8 cellular contexts compared by ENCODE assay signal in the genomic region with DNA sequence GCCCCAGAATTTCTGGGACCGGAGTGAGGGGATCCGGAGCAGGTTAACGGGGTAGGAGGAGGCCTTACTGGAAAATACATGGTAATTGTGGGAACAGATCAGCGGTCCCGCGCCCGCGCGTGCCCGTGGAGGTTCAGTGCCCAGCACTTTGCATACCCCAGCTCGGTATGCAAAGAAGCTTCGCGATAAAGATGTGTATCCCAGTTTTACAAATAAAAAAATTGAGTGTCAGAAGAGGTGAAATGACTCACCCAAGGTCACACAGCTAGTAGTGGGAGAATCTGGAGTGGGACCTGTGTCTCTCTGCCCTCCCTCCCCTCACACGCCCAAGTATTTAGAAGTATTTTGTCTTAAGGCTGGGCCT. TPM values are rescaled to one million over a fixed set of nuclear protein-coding genes. Genes with fewer than 3 reads are reported as not detected.
DNase-seq lines count a peak whose midpoint lies in the region; ATAC-seq, FAIRE-seq and TF ChIP-seq lines count a peak whose summit lies in the region.

No MANE protein-coding gene starts in this region.

- H3K9ac ChIP-seq in skeletal muscle tissue (ENCODE audit: low read depth in 1 of 3, low read length in 3 of 3) = peak overlapping the region; percentile 54 to 78 (median 72)

- H3K4me3 ChIP-seq in GM23338 (peak overlapping the region; percentile 86), SJSA1 (peak overlapping the region; percentile 96), iPS-11a (ENCODE audit: low read depth, low read length) (peak overlapping the region; percentile 66), skeletal muscle tissue (ENCODE audit: low read length in 3 of 3) (peak overlapping the region; percentile 66 to 80 (median 74))

- H3K4me2 ChIP-seq in GM23338 = peak overlapping the region; percentile 92

- no peak overlapping the region for H3K27ac ChIP-seq in GM23338 (ENCODE audit: low read depth)
- H3K27ac ChIP-seq in SJSA1 = no peak overlapping the region
- H3K27ac ChIP-seq in skeletal muscle tissue (ENCODE audit: low read depth, low read length) = peak overlapping the region; percentile 70
- no peak overlapping the region for H3K27ac ChIP-seq in CD4-positive, alpha-beta T cell (ENCODE audit: low read depth, low read length)

- H3K9me2 ChIP-seq in GM23338 (ENCODE audit: insufficient read depth) = no peaks in the 10 kb centered on the region

- no peak for TF ChIP-seq CTCF in GM23338 (conservative IDR thresholded peaks at IDR 0.05; ENCODE audit: low read depth in 2 of 2)
- TF ChIP-seq CTCF in CD4-positive, alpha-beta T cell (IDR thresholded peaks at IDR 0.05) = no peak

- peaks cover 5% of the 10 kb centered on the region; the same call in 1 of the 2 replicates for H3F3A ChIP-seq in GM23338 (replicated peaks; ENCODE audit: low read depth)

- H3K27ac Mint-ChIP-seq in GM23338 = no peak overlapping the region
- no peak overlapping the region for H3K27ac Mint-ChIP-seq in CD4-positive, alpha-beta T cell

- no peaks in the 10 kb centered on the region for H3K9me3 Mint-ChIP-seq in GM23338
- H3K9me3 Mint-ChIP-seq in CD4-positive, alpha-beta T cell = no peaks in the 10 kb centered on the region

- no peaks in the 10 kb centered on the region for H3K36me3 Mint-ChIP-seq in GM23338 (ENCODE audit: low read depth)
- H3K36me3 Mint-ChIP-seq in CD4-positive, alpha-beta T cell (ENCODE audit: low read depth) = no peaks in the 10 kb centered on the region

- POLR2A ChIA-PET in CD4-positive, alpha-beta T cell (lab: Charles Lee) = no interaction called here

- intact Hi-C loops in CD4-positive, alpha-beta T cell (cut with DNase I, micrococcal nuclease) = no loop called here

- H3K79me2 ChIP-seq in GM23338 (replicated peaks; ENCODE audit: insufficient read depth) = 0 out of 2 replicates have a peak, but pooled peaks cover 3% of the 10 kb centered on the region

- no peaks in the 10 kb centered on the region for H3K36me3 ChIP-seq in GM23338 (ENCODE audit: insufficient read depth)
- peaks cover 32% of the 10 kb centered on the region for H3K36me3 ChIP-seq in SJSA1
- peaks cover 0 to 7% (median 0%) of the 10 kb centered on the region in 3 donors for H3K36me3 ChIP-seq in skeletal muscle tissue (ENCODE audit: control insufficient read depth in 3 of 3, insufficient read depth in 3 of 3, low read length in 3 of 3)

- H3K27me3 Mint-ChIP-seq in GM23338 (ENCODE audit: insufficient read depth, low read depth, poor library complexity) = peaks cover 30% of the 10 kb centered on the region
- peaks cover 62% of the 10 kb centered on the region for H3K27me3 Mint-ChIP-seq in CD4-positive, alpha-beta T cell

- CTCF ChIA-PET in CD4-positive, alpha-beta T cell (lab: Charles Lee) = no interaction called here

- peak; percentile 7; the same call in 2 of the 3 replicates for ATAC-seq in GM23338
- ATAC-seq in CD4-positive, alpha-beta T cell (ENCODE audit: poor library complexity) = no peak

- peaks cover 58% of the 10 kb centered on the region for H3K4me1 Mint-ChIP-seq in GM23338
- H3K4me1 Mint-ChIP-seq in CD4-positive, alpha-beta T cell (ENCODE audit: low read depth) = peaks cover 8% of the 10 kb centered on the region

- peaks cover 4% of the 10 kb centered on the region for H3K9me3 ChIP-seq in SJSA1 (replicated peaks)
- H3K9me3 ChIP-seq in skeletal muscle tissue (ENCODE audit: control insufficient read depth in 3 of 3, low read length in 3 of 3) = no peaks in the 10 kb centered on the region
- no peaks in the 10 kb centered on the region for H3K9me3 ChIP-seq in CD4-positive, alpha-beta T cell (ENCODE audit: control insufficient read depth, low read length)

- peaks cover 52% of the 10 kb centered on the region for H3K4me1 ChIP-seq in GM23338 (ENCODE audit: insufficient read depth)
- peaks cover 31% of the 10 kb centered on the region for H3K4me1 ChIP-seq in SJSA1 (replicated peaks)
- H3K4me1 ChIP-seq in skeletal muscle tissue (ENCODE audit: control insufficient read depth in 3 of 3, insufficient read depth in 3 of 3, low read length in 3 of 3) = peaks cover 28 to 45% (median 29%) of the 10 kb centered on the region in 3 donors

- peak overlapping the region; percentile 63 for H3K4me3 Mint-ChIP-seq in GM23338
- no peak overlapping the region for H3K4me3 Mint-ChIP-seq in CD4-positive, alpha-beta T cell

- DNase-seq in GM23338 (ENCODE audit: low spot score) = no peak
- DNase-seq in SJSA1 (ENCODE audit: low read depth in 1 of 2, low spot score in 2 of 2) = peak in 1 of 2 experiments; percentile 28
- DNase-seq in CD4-positive, alpha-beta T cell = no peak
- no peak for DNase-seq in frontal cortex (ENCODE audit: low spot score in 2 of 2)
- no peak for DNase-seq in ureter (ENCODE audit: low spot score)
- no peak for DNase-seq in NCI-H345 treated with DMSO at 0.1 percent for 48 hours (lab: John Stamatoyannopoulos, UW; ENCODE audit: unreplicated experiment)

- FAIRE-seq in frontal cortex (lab: Jason Lieb, UNC) = no peak

- H2AFZ ChIP-seq in GM23338 = peak overlapping the region; percentile 87

- H3K27me3 ChIP-seq in GM23338 (ENCODE audit: insufficient read depth) (peaks cover 28% of the 10 kb centered on the region), SJSA1 (replicated peaks) (no peaks in the 10 kb centered on the region), skeletal muscle tissue (ENCODE audit: control insufficient read depth in 3 of 3, insufficient read depth in 3 of 3, low read length in 3 of 3) (peaks cover 0 to 20% (median 8%) of the 10 kb centered on the region in 3 donors)
- peaks cover 27% of the 10 kb centered on the region for H3K27me3 ChIP-seq in CD4-positive, alpha-beta T cell (ENCODE audit: control insufficient read depth, insufficient read depth, low read length)

- H4K20me1 ChIP-seq in GM23338 (replicated peaks; ENCODE audit: insufficient read depth) = peaks cover 4% of the 10 kb centered on the region; the same call in 1 of the 2 replicates

TF ChIP-seq in GM23338, 12 proteins besides CTCF, POLR2A, EP300 and RAD21 (continues in another document):
- TF ChIP-seq CREB1 (CRISPR knock-in tag; IDR thresholded peaks at IDR 0.05; ENCODE audit: low read depth) (no peak), ZNF114 (CRISPR knock-in tag; IDR thresholded peaks at IDR 0.05) (no peak)
- TF ChIP-seq, protein P1, sequence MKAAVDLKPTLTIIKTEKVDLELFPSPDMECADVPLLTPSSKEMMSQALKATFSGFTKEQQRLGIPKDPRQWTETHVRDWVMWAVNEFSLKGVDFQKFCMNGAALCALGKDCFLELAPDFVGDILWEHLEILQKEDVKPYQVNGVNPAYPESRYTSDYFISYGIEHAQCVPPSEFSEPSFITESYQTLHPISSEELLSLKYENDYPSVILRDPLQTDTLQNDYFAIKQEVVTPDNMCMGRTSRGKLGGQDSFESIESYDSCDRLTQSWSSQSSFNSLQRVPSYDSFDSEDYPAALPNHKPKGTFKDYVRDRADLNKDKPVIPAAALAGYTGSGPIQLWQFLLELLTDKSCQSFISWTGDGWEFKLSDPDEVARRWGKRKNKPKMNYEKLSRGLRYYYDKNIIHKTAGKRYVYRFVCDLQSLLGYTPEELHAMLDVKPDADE (IDR thresholded peaks at IDR 0.05) = no peak

RNA-seq across cellular contexts. Expression of a gene that starts 1.0 kb away (rescaled TPM):
- 11.4 and 13.3 TPM in 2 replicates for total RNA-seq in GM23338 (2014; rRNA removed; shearing (Covaris generic))
- polyA plus RNA-seq in GM23338 (2016; fragmentation: Nextera tagmentation; extraction: Ambion mirVana) = 1.9 and 2.1 TPM in 2 replicates
- total RNA-seq in SJSA1 (2014; rRNA removed; shearing (Covaris generic)) = 7.4 and 15.4 TPM in 2 replicates
- 23.0 TPM for total RNA-seq in skeletal muscle tissue
- total RNA-seq in CD4-positive, alpha-beta T cell = under 1 TPM; 0.08 to 0.16 TPM
- 16.3 TPM for total RNA-seq in frontal cortex
- total RNA-seq in ureter = 35.0 TPM
